Comparison of ENCODE assay signal across 23 cellular contexts in the genomic region with DNA sequence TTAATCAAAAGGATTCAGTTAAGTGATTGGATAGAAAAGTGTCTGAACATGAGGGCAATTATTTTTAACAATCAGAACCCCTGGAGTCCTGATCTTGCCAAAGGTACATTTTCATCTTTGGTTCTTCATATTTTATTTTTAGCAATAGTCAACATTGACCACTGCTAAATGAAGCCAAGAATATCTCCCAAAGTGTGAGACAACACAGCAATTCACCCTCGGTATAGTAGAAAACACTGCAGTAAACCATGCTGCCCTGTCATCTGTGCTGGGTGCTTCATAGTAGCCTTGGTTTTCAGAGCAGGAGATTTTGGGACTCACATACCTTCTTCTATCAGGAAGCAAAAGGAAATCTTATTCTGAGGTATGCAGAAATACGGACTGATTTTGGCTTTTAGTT. TPM values are rescaled to one million over a fixed set of nuclear protein-coding genes. Genes with fewer than 3 reads are reported as not detected.
DNase-seq lines count a peak whose midpoint lies in the region; ATAC-seq, FAIRE-seq and TF ChIP-seq lines count a peak whose summit lies in the region.
"Had no signal": no experiment of that assay in that cellular context is flagged by ENCODE, and none has a peak within 500 bp of the region (broad histone marks: within the 10 kb centered on the region; RNA-seq: fewer than 3 reads in every experiment).

No MANE protein-coding gene starts in this region.

- H3K36me3 ChIP-seq in BLaER1 (peaks cover 54% of the 10 kb centered on the region), K562 (ENCODE audit: control insufficient read depth, insufficient read depth, low read length) (peaks cover 57% of the 10 kb centered on the region), thyroid gland (peaks cover 0 to 4% of the 10 kb centered on the region in 2 donors)

- H3K9me3 ChIP-seq in BLaER1 (no peaks in the 10 kb centered on the region), K562 (replicated peaks; ENCODE audit: control insufficient read depth, insufficient read depth, low read depth, low read length) (no peaks in the 10 kb centered on the region), thyroid gland (no peaks in the 10 kb centered on the region)
- H3K9me3 ChIP-seq: HAP-1 had no signal

- no peak for TF ChIP-seq POLR2A in K562 (conservative IDR thresholded peaks at IDR 0.05)
- TF ChIP-seq POLR2A in thyroid gland (IDR thresholded peaks at IDR 0.05) = no peak

- H3K27me3 ChIP-seq in BLaER1 (no peaks in the 10 kb centered on the region), K562 (ENCODE audit: control insufficient read depth in 2 of 2, insufficient read depth in 2 of 2, low read length in 2 of 2) (no peaks in the 10 kb centered on the region), thyroid gland (no peaks in the 10 kb centered on the region)

- H3K4me2 ChIP-seq in BLaER1 (peak overlapping the region; percentile 73; the same call in 1 of the 2 replicates), K562 (ENCODE audit: insufficient read depth, low read length) (no peak overlapping the region)

- ATAC-seq in Right ventricle myocardium superior (ENCODE audit: poor library complexity) = peak; percentile 62
- no peak for ATAC-seq in Right ventricle myocardium inferior
- no peak for ATAC-seq in K562
- peak; percentile 78 for ATAC-seq in left ventricle myocardium superior
- ATAC-seq in GM21529 (IDR thresholded peaks at IDR 0.05; ENCODE audit: unreplicated experiment) = no peak

- H4K20me1 ChIP-seq in BLaER1 (no peaks in the 10 kb centered on the region), K562 (replicated peaks; ENCODE audit: control insufficient read depth, insufficient read depth, low read length) (no peaks in the 10 kb centered on the region)

- H3K79me2 ChIP-seq in K562 (ENCODE audit: control insufficient read depth, insufficient read depth, low read length) = no peaks in the 10 kb centered on the region

- POLR2A ChIA-PET in K562 (lab: Yijun Ruan, JAX) = no interaction called here

- in situ Hi-C loops in K562 (cut with MboI) = no loop called here

- BruUV-seq in K562 (replicated peaks; lab: Mats Ljungman, UMichigan) = no TSS peak

- DNase-seq in Right ventricle myocardium superior (no peak), Right ventricle myocardium inferior (ENCODE audit: missing footprints) (no peak), K562 (ENCODE audit: extremely low read depth in 1 of 4, low spot score in 3 of 4) (no peak), left ventricle myocardium superior (no peak), HT-29 (ENCODE audit: low spot score) (no peak), thyroid gland (no peak)
- DNase-seq: C1 segment of cervical spinal cord; Calu3; CD4-positive, alpha-beta memory T cell; COR-L47; DMS53; DMS79 treated with DMSO at 0.1 percent for 48 hours; GF-D8; GOT3; HFFc6 had no signal

- H2AFZ ChIP-seq in K562 (ENCODE audit: low read depth, low read length) = no peak overlapping the region

- intact Hi-C loops in Right ventricle myocardium superior (cut with DNase I) (no loop called here), Right ventricle myocardium inferior (cut with DNase I) (no loop called here), K562 (cut with micrococcal nuclease) (no loop called here), left ventricle myocardium superior (cut with micrococcal nuclease) (no loop called here), thyroid gland (cut with DNase I) (no loop called here)

- no peak overlapping the region for H3K4me3 ChIP-seq in BLaER1
- H3K4me3 ChIP-seq in K562 = no peak overlapping the region
- H3K4me3 ChIP-seq in thyroid gland (replicated peaks in 1 of 3) = no peak overlapping the region
- H3K4me3 ChIP-seq: HAP-1 had no signal

- FAIRE-seq in K562 (lab: Jason Lieb, UNC) = peak; percentile 42
- FAIRE-seq: A204.1, GM12891, GM18507, H54 had no signal

- no peak for TF ChIP-seq EP300 in K562 (IDR thresholded peaks at IDR 0.05; ENCODE audit: low read length)

- no peak for TF ChIP-seq CTCF in K562 (IDR thresholded peaks at IDR 0.05 in 2 of 3, conservative IDR thresholded peaks at IDR 0.05 in 1 of 3; ENCODE audit: insufficient read depth in 2 of 3, low read depth in 1 of 3, low read length in 3 of 3)
- no peak for TF ChIP-seq CTCF in thyroid gland (IDR thresholded peaks at IDR 0.05)

- CTCF ChIA-PET in K562 (lab: Yijun Ruan, JAX; ENCODE audit: low intra/inter-chr PET ratio) = no interaction called here

- 87% methylated on average over 2 of the region's 2 CpGs for WGBS in K562 (ENCODE audit: insufficient coverage, low coverage, missing lambda C conversion rate)
- WGBS in thyroid gland, 2 donors = 92 to 94% methylated on average over 2 of the region's 2 CpGs

- H3K9me1 ChIP-seq in K562 (ENCODE audit: control insufficient read depth, insufficient read depth, low read length) = no peaks in the 10 kb centered on the region

- no peak for TF ChIP-seq RAD21 in K562 (CRISPR knock-in tag; conservative IDR thresholded peaks at IDR 0.05 in 1 of 2, IDR thresholded peaks at IDR 0.05 in 1 of 2)

- H3K4me1 ChIP-seq in BLaER1 (peaks cover 19% of the 10 kb centered on the region), K562 (replicated peaks in 1 of 2; ENCODE audit: control insufficient read depth in 2 of 2, insufficient read depth in 2 of 2, low read length in 2 of 2) (no peaks in the 10 kb centered on the region; a peak in 1 of 5 replicates), thyroid gland (no peaks in the 10 kb centered on the region)
- H3K4me1 ChIP-seq: HAP-1 had no signal

- no peak overlapping the region for H3K9ac ChIP-seq in BLaER1
- no peak overlapping the region for H3K9ac ChIP-seq in K562 (ENCODE audit: insufficient read depth in 1 of 2, low read depth in 2 of 2, low read length in 2 of 2)

- H3K27ac ChIP-seq in BLaER1 (0 out of 2 replicates have a peak overlapping the region, but pooled peaks have one; percentile 60), K562 (ENCODE audit: extremely low read depth, low read depth, low read length) (no peak overlapping the region), thyroid gland (no peak overlapping the region)
- H3K27ac ChIP-seq: 22Rv1 had no signal

TF ChIP-seq in K562, 482 proteins besides CTCF, POLR2A, EP300 and RAD21:
- TF ChIP-seq CBFA2T3 (IDR thresholded peaks at IDR 0.05) (no peak), POU5F1 (IDR thresholded peaks at IDR 0.05; ENCODE audit: borderline replicate concordance, low read depth, low read length, partially characterized antibody) (no peak), ZSCAN32 (CRISPR knock-in tag; IDR thresholded peaks at IDR 0.05) (no peak), GABPA (tag; conservative IDR thresholded peaks at IDR 0.05; ENCODE audit: low read depth) (no peak), ZSCAN29 (IDR thresholded peaks at IDR 0.05) (no peak)

RNA-seq across cellular contexts. Expression of a gene that starts 47.2 kb away (rescaled TPM):
- total RNA-seq in Right ventricle myocardium superior (57.2 TPM), Right ventricle myocardium inferior (56.5 TPM), K562 (2014; rRNA removed) (61.8 and 70.6 TPM in 2 replicates), K562 (2014; rRNA removed; fragmentation: Illumina TruSeq; extraction: Trizol) (57.4 and 74.2 TPM in 2 replicates), K562 (2015; rRNA removed; fragmentation: Illumina TruSeq; extraction: Trizol) (49.8 and 56.5 TPM in 2 replicates), K562 (2021) (67.7 and 82.2 TPM in 2 replicates), left ventricle myocardium superior (58.0 TPM), thyroid gland (10 to 100 TPM; 33.8 to 52.0 (median 42.6) TPM)
- total RNA-seq in K562 (2011; cell fraction: chromatin; rRNA removed; ENCODE audit: low replicate concordance) = 24.4 and 51.3 TPM in 2 replicates
- 18.3 and 23.0 TPM in 2 replicates for total RNA-seq in K562 (2011; cell fraction: nucleolus; rRNA removed)
- 37.7 and 45.7 TPM in 2 replicates for total RNA-seq in K562 (2011; cell fraction: nucleoplasm; rRNA removed)
- polyA plus RNA-seq in K562 (2011; rRNA removed) (56.4 and 77.6 TPM in 2 replicates), K562 (2014; fragmentation: Illumina TruSeq; extraction: Trizol) (55.0 and 65.5 TPM in 2 replicates), K562 (2014; fragmentation: Nextera tagmentation; extraction: Ambion mirVana) (10 to 100 TPM; 39.5 to 43.6 TPM), K562 (2014; rRNA removed) (78.0 and 82.4 TPM in 2 replicates)
- 36.8 and 55.5 TPM in 2 replicates for polyA plus RNA-seq in K562 (2011; cell fraction: cytosol; rRNA removed)
- 26.4 and 28.7 TPM in 2 replicates for polyA plus RNA-seq in K562 (2011; cell fraction: nucleus; rRNA removed)
- polyA plus RNA-seq in K562 (2012) = 48.1 and 70.5 TPM in 2 replicates
- polyA minus RNA-seq in K562 (2011; rRNA and poly(A)+ RNA removed) = 37.8 and 45.8 TPM in 2 replicates
- polyA minus RNA-seq in K562 (2011; cell fraction: cytosol; rRNA and poly(A)+ RNA removed) = 16.8 and 24.7 TPM in 2 replicates
- polyA minus RNA-seq in K562 (2011; cell fraction: nucleus; rRNA and poly(A)+ RNA removed) = 9.6 and 14.0 TPM in 2 replicates
- total RNA-seq in HT-29 (2014; rRNA removed; shearing (Covaris generic)) = 45.2 and 45.9 TPM in 2 replicates

Comparison
In these comparisons a context has a peak if more than half of its experiments do, and no peak if none do; other contexts are left out.
1. ATAC-seq: peak in Right ventricle myocardium superior (single experiment) and left ventricle myocardium superior (single experiment); none in Right ventricle myocardium inferior (single experiment), K562 (single experiment) and GM21529 (single experiment).